Comparison of ENCODE assay signal across 24 cellular contexts in genomic region chr4:77084019-77084604, GRCh38. TPM values are rescaled to one million over a fixed set of nuclear protein-coding genes. Genes with fewer than 3 reads are reported as not detected.
DNase-seq lines count a peak whose midpoint lies in the region; ATAC-seq and TF ChIP-seq lines count a peak whose summit lies in the region.
"Had no signal": no experiment of that assay in that cellular context is flagged by ENCODE, and none has a peak within 500 bp of the region (broad histone marks: within the 10 kb centered on the region; RNA-seq: fewer than 3 reads in every experiment).

No MANE protein-coding gene starts in this region.

- H4K8ac ChIP-seq in trophoblast cell (ENCODE audit: low read depth, low read length): no peak overlapping the region

- no peak overlapping the region for H3K9ac ChIP-seq in trophoblast cell (ENCODE audit: low read length)
- H3K9ac ChIP-seq: GM23248, SK-N-SH had no signal

- DNase-seq in OCI-M1 (lab: John Stamatoyannopoulos, UW): peak; percentile 78
- peak; percentile 24 for DNase-seq in amniotic epithelial cell (ENCODE audit: low read depth)
- no peak for DNase-seq in trophoblast cell
- DNase-seq in prostate gland (ENCODE audit: low spot score): no peak
- DNase-seq in NCI-H526 (lab: John Stamatoyannopoulos, UW): no peak
- DNase-seq: 8988T; ACHN; BE2C; CD8-positive, alpha-beta memory T cell; DMS 273 treated with DMSO at 0.1 percent for 48 hours; DND-41; GM23248; H9; HFFc6; KG1; MG63; NCI-H1105 treated with DMSO at 0.1 percent for 48 hours; NCI-H2029; NCI-H446 treated with DMSO at 0.1 percent for 48 hours; NCI-H526 treated with DMSO at 0.1 percent for 48 hours; SIG-M5; SK-N-SH had no signal

- no peak overlapping the region for H2AFZ ChIP-seq in trophoblast cell (ENCODE audit: insufficient read depth, low read length, poor library complexity)
- H2AFZ ChIP-seq: GM23248 had no signal

- no peaks in the 10 kb centered on the region for H3K79me1 ChIP-seq in trophoblast cell (ENCODE audit: low read length)

- no peaks in the 10 kb centered on the region for H3K79me2 ChIP-seq in trophoblast cell (ENCODE audit: control insufficient read depth, insufficient read depth, low read length, poor library complexity)

- H3K23ac ChIP-seq in trophoblast cell (ENCODE audit: low read length): no peak overlapping the region

- H3K4me1 ChIP-seq in mesodermal cell (ENCODE audit: control insufficient read depth, insufficient read depth, low read length, poor library complexity, severe bottlenecking) (peaks cover 7% of the 10 kb centered on the region), trophoblast cell (ENCODE audit: control insufficient read depth in 1 of 2, insufficient read depth in 2 of 2, low read length in 2 of 2) (peaks cover 2 to 7% of the 10 kb centered on the region in 2 experiments), prostate gland (replicated peaks) (no peaks in the 10 kb centered on the region)
- H3K4me1 ChIP-seq: BE2C had no signal

- H3K27me3 ChIP-seq in trophoblast cell (ENCODE audit: insufficient read depth, low read length): no peaks in the 10 kb centered on the region
- no peaks in the 10 kb centered on the region for H3K27me3 ChIP-seq in prostate gland (replicated peaks; ENCODE audit: insufficient read depth)
- H3K27me3 ChIP-seq: BE2C, MG63 had no signal

- no peak for TF ChIP-seq CTCF in prostate gland (IDR thresholded peaks at IDR 0.05)

- intact Hi-C loops in prostate gland (cut with DNase I): no loop called here

- H3K14ac ChIP-seq in trophoblast cell (ENCODE audit: low read length): no peak overlapping the region

- H3K27ac ChIP-seq in mesodermal cell (ENCODE audit: low read depth, low read length, severe bottlenecking) (peak overlapping the region; percentile 18), trophoblast cell (ENCODE audit: low read depth, low read length) (no peak overlapping the region), prostate gland (no peak overlapping the region)
- H3K27ac ChIP-seq: GM23248 had no signal

- H3K4me3 ChIP-seq in mesodermal cell (ENCODE audit: extremely low read depth, insufficient read depth, low read length, poor library complexity, severe bottlenecking) (no peak overlapping the region), trophoblast cell (ENCODE audit: low read depth, low read length) (no peak overlapping the region), prostate gland (no peak overlapping the region)
- H3K4me3 ChIP-seq: GM23248, MG63 had no signal

- 85 to 86% methylated on average over 8 to 9 of the region's 10 CpGs for WGBS in mesodermal cell (ENCODE audit: insufficient coverage in 2 of 2), 2 experiments
- no CpG with 5 or more reads among the region's 10 CpGs for WGBS in trophoblast cell (ENCODE audit: extremely low coverage, insufficient coverage, insufficient read length)
- 79% methylated on average over 10 of the region's 10 CpGs for WGBS in prostate gland

- H4K12ac ChIP-seq in trophoblast cell (ENCODE audit: low read depth, low read length): no peak overlapping the region

- H4K91ac ChIP-seq in trophoblast cell (ENCODE audit: low read depth, low read length): peak overlapping the region; percentile 2

- H2BK5ac ChIP-seq in trophoblast cell (ENCODE audit: low read depth, low read length, poor library complexity): no peak overlapping the region

- H3K9me3 ChIP-seq in mesodermal cell (ENCODE audit: control insufficient read depth, low read length) (no peaks in the 10 kb centered on the region), trophoblast cell (ENCODE audit: insufficient read depth, low read depth, low read length) (no peaks in the 10 kb centered on the region), prostate gland (no peaks in the 10 kb centered on the region)
- H3K9me3 ChIP-seq: BE2C, MG63, SK-N-SH had no signal

- no peak overlapping the region for H3K4me2 ChIP-seq in trophoblast cell (ENCODE audit: low read length)
- H3K4me2 ChIP-seq: SK-N-SH had no signal

- no peak for TF ChIP-seq POLR2A in prostate gland (IDR thresholded peaks at IDR 0.05)

- H2AK5ac ChIP-seq in trophoblast cell (ENCODE audit: low read length): no peak overlapping the region

- H3K36me3 ChIP-seq in mesodermal cell (ENCODE audit: control insufficient read depth, insufficient read depth, low read length) (no peaks in the 10 kb centered on the region), trophoblast cell (ENCODE audit: control insufficient read depth in 1 of 2, insufficient read depth in 2 of 2, low read length in 2 of 2) (no peaks in the 10 kb centered on the region), prostate gland (no peaks in the 10 kb centered on the region)
- H3K36me3 ChIP-seq: BE2C, MG63 had no signal

- H3K18ac ChIP-seq in trophoblast cell (ENCODE audit: low read length): no peak overlapping the region

- H2BK120ac ChIP-seq in trophoblast cell (ENCODE audit: insufficient read depth, low read length, poor library complexity): peak overlapping the region; percentile 6

- H3K4ac ChIP-seq in trophoblast cell (ENCODE audit: low read depth, low read length): no peak overlapping the region

- no peak overlapping the region for H2BK12ac ChIP-seq in trophoblast cell (ENCODE audit: low read length)

- no peak for ATAC-seq in GM21528 (IDR thresholded peaks at IDR 0.05; ENCODE audit: low FRiP score, unreplicated experiment)

RNA-seq across cellular contexts. Expression of gene CCNI, which starts 8.3 kb away (rescaled TPM):
- polyA plus RNA-seq in mesodermal cell (2013, experiment 1 of 2): 342 TPM
- polyA plus RNA-seq in mesodermal cell (2013, experiment 2 of 2): 317 TPM
- polyA plus RNA-seq in trophoblast cell (2013): 223 and 238 TPM in 2 replicates
- 100 to 1,000 TPM; 274 to 367 TPM for total RNA-seq in prostate gland

Comparison
In these comparisons a context has a peak if more than half of its experiments do, and no peak if none do; other contexts are left out.
1. DNase-seq: peak in OCI-M1 (single experiment) and amniotic epithelial cell (single experiment); none in trophoblast cell (0 of 2), prostate gland (single experiment) and NCI-H526 (0 of 2).